In the genomic region with DNA sequence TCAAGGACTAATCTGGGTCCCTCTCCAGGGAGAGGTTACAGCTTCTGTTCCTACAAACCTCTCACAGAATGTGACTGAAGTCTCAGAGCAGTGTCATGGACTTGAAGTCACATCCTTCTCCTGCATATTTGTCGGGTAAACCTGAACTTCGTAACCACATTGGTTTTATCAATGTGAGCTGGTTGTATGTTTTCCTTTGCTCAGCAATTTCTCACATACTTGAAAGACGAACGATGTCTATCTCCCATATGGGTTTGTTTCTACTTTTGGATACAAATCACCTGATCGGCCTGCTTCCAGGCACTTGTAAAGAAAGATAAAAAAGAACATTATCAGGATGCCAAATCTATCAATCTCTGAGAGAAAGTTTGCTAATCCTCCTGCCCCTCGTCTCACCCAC, we compare ENCODE assay signal across 19 cellular contexts.
DNase-seq lines count a peak whose midpoint lies in the region; ATAC-seq, FAIRE-seq and TF ChIP-seq lines count a peak whose summit lies in the region.
"Had no signal": no experiment of that assay in that cellular context is flagged by ENCODE, and none has a peak within 500 bp of the region (broad histone marks: within the 10 kb centered on the region; RNA-seq: fewer than 3 reads in every experiment).

No MANE protein-coding gene starts in this region.

- no peak overlapping the region for H3K4me3 ChIP-seq in HepG2 (replicated peaks in 1 of 3; ENCODE audit: insufficient read depth in 1 of 3, low read depth in 2 of 3, low read length in 3 of 3)
- H3K4me3 ChIP-seq in right lobe of liver = no peak overlapping the region
- H3K4me3 ChIP-seq in dorsolateral prefrontal cortex = peak overlapping the region in 1 of 59 donors; percentile 4
- no peak overlapping the region for H3K4me3 ChIP-seq in sigmoid colon
- H3K4me3 ChIP-seq in A673 (ENCODE audit: low read depth, low read length, poor library complexity, severe bottlenecking) = no peak overlapping the region
- H3K4me3 ChIP-seq: BLaER1 had no signal

- TF ChIP-seq POLR2A in HepG2 (IDR thresholded peaks at IDR 0.05; ENCODE audit: insufficient read depth in 1 of 2, low read depth in 2 of 2, low read length in 2 of 2) = no peak
- no peak for TF ChIP-seq POLR2A in right lobe of liver (IDR thresholded peaks at IDR 0.05)
- TF ChIP-seq POLR2A in sigmoid colon (IDR thresholded peaks at IDR 0.05) = no peak

- TF ChIP-seq CTCF in HepG2 (CRISPR knock-in tag; IDR thresholded peaks at IDR 0.05) (no peak), right lobe of liver (IDR thresholded peaks at IDR 0.05) (no peak), dorsolateral prefrontal cortex (IDR thresholded peaks at IDR 0.05 in 54 of 56, conservative IDR thresholded peaks at IDR 0.05 in 2 of 56; ENCODE audit: low read depth in 1 of 56, partially characterized antibody in 56 of 56) (no peak), sigmoid colon (IDR thresholded peaks at IDR 0.05) (no peak), A673 (conservative IDR thresholded peaks at IDR 0.05; ENCODE audit: low read depth, low read length) (no peak)

- no peak for FAIRE-seq in HepG2 (lab: Jason Lieb, UNC)
- FAIRE-seq: G401.6, GM12892 had no signal

- no peaks in the 10 kb centered on the region for H3K27me3 ChIP-seq in HepG2 (ENCODE audit: control insufficient read depth in 1 of 2, insufficient read depth in 2 of 2, low read length in 2 of 2)
- no peaks in the 10 kb centered on the region for H3K27me3 ChIP-seq in right lobe of liver
- H3K27me3 ChIP-seq in dorsolateral prefrontal cortex = no peaks in the 10 kb centered on the region
- H3K27me3 ChIP-seq in sigmoid colon = no peaks in the 10 kb centered on the region
- H3K27me3 ChIP-seq in A673 (replicated peaks; ENCODE audit: insufficient read depth, low read depth, low read length, poor library complexity) = no peaks in the 10 kb centered on the region
- H3K27me3 ChIP-seq: BLaER1 had no signal

- no peak for DNase-seq in HepG2 (ENCODE audit: low spot score)
- no peak for DNase-seq in right lobe of liver
- no peak for DNase-seq in dorsolateral prefrontal cortex
- peak; percentile 3 for DNase-seq in sigmoid colon
- DNase-seq in T-helper 9 cell = no peak
- DNase-seq in A673 (ENCODE audit: low spot score) = no peak
- DNase-seq: Caco-2; CD4-positive, CD25-positive, alpha-beta regulatory T cell; CD8-positive, alpha-beta T cell; DMS153; DND-41; GOT3; H7; HCEC 1CT had no signal

- intact Hi-C loops in HepG2 (cut with micrococcal nuclease; ENCODE audit: unreplicated experiment) (no loop called here), right lobe of liver (cut with DNase I) (no loop called here), dorsolateral prefrontal cortex (cut with DNase I) (loop anchor here in 1 of 2 donors (10.0 kb wide), 2 partner anchors 127 to 417 kb away; no protein-coding TSS in a partner anchor), sigmoid colon (cut with DNase I) (no loop called here), A673 (cut with micrococcal nuclease; ENCODE audit: unreplicated experiment) (no loop called here)

- BruUV-seq in HepG2 (replicated peaks; lab: Mats Ljungman, UMichigan) = no TSS peak
- no TSS peak for BruUV-seq in A673 (replicated peaks; lab: Mats Ljungman, UMichigan)

- no peak for TF ChIP-seq EP300 in HepG2 (IDR thresholded peaks at IDR 0.05; ENCODE audit: low read depth in 2 of 2, low read length in 2 of 2)
- no peak for TF ChIP-seq EP300 in HepG2 (CRISPR knock-in tag; IDR thresholded peaks at IDR 0.05; ENCODE audit: borderline replicate concordance)
- no peak for TF ChIP-seq EP300 in sigmoid colon (IDR thresholded peaks at IDR 0.05)

- WGBS in HepG2 (ENCODE audit: low lambda C conversion rate) = 34% methylated on average over 6 of the region's 6 CpGs
- WGBS in right lobe of liver (ENCODE audit: insufficient coverage, low coverage, low lambda C conversion rate, missing lambda C conversion rate) = 61% methylated on average over 6 of the region's 6 CpGs
- 87 to 88% methylated on average over 6 of the region's 6 CpGs for WGBS in sigmoid colon, 2 donors

- H3K9me3 ChIP-seq in HepG2 (ENCODE audit: low read length) (no peaks in the 10 kb centered on the region), right lobe of liver (no peaks in the 10 kb centered on the region), sigmoid colon (no peaks in the 10 kb centered on the region), A673 (ENCODE audit: low read depth, low read length, poor library complexity, severe bottlenecking) (no peaks in the 10 kb centered on the region)
- H3K9me3 ChIP-seq: BLaER1, Caco-2 had no signal

- no peak overlapping the region for H2AFZ ChIP-seq in HepG2 (ENCODE audit: low read length)

- CTCF ChIA-PET in HepG2 (lab: Yijun Ruan, JAX; ENCODE audit: low intra/inter-chr PET ratio, low total read pairs) (no interaction called here), A673 (lab: Charles Lee) (no interaction called here)

- H3K27ac ChIP-seq in HepG2 (ENCODE audit: extremely low read length, insufficient read depth, low read length) (no peak overlapping the region), right lobe of liver (no peak overlapping the region), dorsolateral prefrontal cortex (peak overlapping the region in 38 of 59 donors; percentile 7 to 81 (median 53)), sigmoid colon (no peak overlapping the region), A673 (ENCODE audit: low read depth, low read length, poor library complexity, severe bottlenecking) (no peak overlapping the region)
- H3K27ac ChIP-seq: 22Rv1, BLaER1, C4-2B had no signal

- no peaks in the 10 kb centered on the region for H4K20me1 ChIP-seq in HepG2 (ENCODE audit: insufficient read depth, low read length)
- H4K20me1 ChIP-seq: BLaER1 had no signal

- POLR2A ChIA-PET in HepG2 (lab: Yijun Ruan, JAX) (no interaction called here), A673 (lab: Charles Lee; ENCODE audit: low non-redundant PET) (no interaction called here)

- no peak overlapping the region for H3K9ac ChIP-seq in HepG2 (ENCODE audit: insufficient read depth, low read depth, low read length)
- H3K9ac ChIP-seq: BLaER1 had no signal

- H3K4me2 ChIP-seq in HepG2 (ENCODE audit: low read depth, low read length) = no peak overlapping the region
- H3K4me2 ChIP-seq: BLaER1 had no signal

- no peak for TF ChIP-seq RAD21 in HepG2 (CRISPR knock-in tag; IDR thresholded peaks at IDR 0.05)

- in situ Hi-C loops in HepG2 (cut with HindIII; ENCODE audit: extremely low pct_ligation_motif_present, low pct_unique_long_range_greater_than_20kb) = no loop called here

- H3K4me1 ChIP-seq in HepG2 (ENCODE audit: insufficient read depth, low read length) (no peaks in the 10 kb centered on the region), right lobe of liver (no peaks in the 10 kb centered on the region), sigmoid colon (peaks cover 0 to 17% (median 6%) of the 10 kb centered on the region in 4 donors), A673 (ENCODE audit: insufficient read depth, low read length, poor library complexity, severe bottlenecking) (peaks cover 10% of the 10 kb centered on the region)
- H3K4me1 ChIP-seq: Caco-2 had no signal

- H3K36me3 ChIP-seq in HepG2 (replicated peaks in 1 of 2; ENCODE audit: control insufficient read depth in 1 of 2, insufficient read depth in 2 of 2, low read length in 2 of 2) (no peaks in the 10 kb centered on the region), right lobe of liver (no peaks in the 10 kb centered on the region), sigmoid colon (no peaks in the 10 kb centered on the region), A673 (ENCODE audit: insufficient read depth, low read length, poor library complexity, severe bottlenecking) (no peaks in the 10 kb centered on the region)
- H3K36me3 ChIP-seq: BLaER1 had no signal

- ATAC-seq in HepG2 (no peak), right lobe of liver (no peak)
- ATAC-seq: CD8-positive, alpha-beta T cell had no signal

- H3K79me2 ChIP-seq in HepG2 (ENCODE audit: insufficient read depth, low read length) = no peaks in the 10 kb centered on the region

TF ChIP-seq in HepG2, 621 proteins besides CTCF, POLR2A, EP300 and RAD21:
- TF ChIP-seq MAFK (conservative IDR thresholded peaks at IDR 0.05 in 1 of 2, IDR thresholded peaks at IDR 0.05 in 1 of 2; ENCODE audit: low read length in 2 of 2) (peak; percentile 77 to 89), MAFF (IDR thresholded peaks at IDR 0.05; ENCODE audit: low read depth, low read length) (peak; percentile 76)
- TF ChIP-seq, protein P1, sequence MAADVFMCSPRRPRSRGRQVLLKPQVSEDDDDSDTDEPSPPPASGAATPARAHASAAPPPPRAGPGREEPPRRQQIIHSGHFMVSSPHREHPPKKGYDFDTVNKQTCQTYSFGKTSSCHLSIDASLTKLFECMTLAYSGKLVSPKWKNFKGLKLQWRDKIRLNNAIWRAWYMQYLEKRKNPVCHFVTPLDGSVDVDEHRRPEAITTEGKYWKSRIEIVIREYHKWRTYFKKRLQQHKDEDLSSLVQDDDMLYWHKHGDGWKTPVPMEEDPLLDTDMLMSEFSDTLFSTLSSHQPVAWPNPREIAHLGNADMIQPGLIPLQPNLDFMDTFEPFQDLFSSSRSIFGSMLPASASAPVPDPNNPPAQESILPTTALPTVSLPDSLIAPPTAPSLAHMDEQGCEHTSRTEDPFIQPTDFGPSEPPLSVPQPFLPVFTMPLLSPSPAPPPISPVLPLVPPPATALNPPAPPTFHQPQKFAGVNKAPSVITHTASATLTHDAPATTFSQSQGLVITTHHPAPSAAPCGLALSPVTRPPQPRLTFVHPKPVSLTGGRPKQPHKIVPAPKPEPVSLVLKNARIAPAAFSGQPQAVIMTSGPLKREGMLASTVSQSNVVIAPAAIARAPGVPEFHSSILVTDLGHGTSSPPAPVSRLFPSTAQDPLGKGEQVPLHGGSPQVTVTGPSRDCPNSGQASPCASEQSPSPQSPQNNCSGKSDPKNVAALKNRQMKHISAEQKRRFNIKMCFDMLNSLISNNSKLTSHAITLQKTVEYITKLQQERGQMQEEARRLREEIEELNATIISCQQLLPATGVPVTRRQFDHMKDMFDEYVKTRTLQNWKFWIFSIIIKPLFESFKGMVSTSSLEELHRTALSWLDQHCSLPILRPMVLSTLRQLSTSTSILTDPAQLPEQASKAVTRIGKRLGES (CRISPR knock-in tag; IDR thresholded peaks at IDR 0.05; ENCODE audit: borderline replicate concordance) = no peak
TF ChIP-seq in HepG2: peak in this region for 2.

Comparison
In these comparisons a context has a peak if more than half of its experiments do, and no peak if none do; other contexts are left out.
1. H3K27ac ChIP-seq: peak in dorsolateral prefrontal cortex (38 of 59); none in HepG2 (single experiment), right lobe of liver (0 of 3), sigmoid colon (0 of 4) and A673 (single experiment).